20 cellular contexts compared by ENCODE assay signal in the genomic region with DNA sequence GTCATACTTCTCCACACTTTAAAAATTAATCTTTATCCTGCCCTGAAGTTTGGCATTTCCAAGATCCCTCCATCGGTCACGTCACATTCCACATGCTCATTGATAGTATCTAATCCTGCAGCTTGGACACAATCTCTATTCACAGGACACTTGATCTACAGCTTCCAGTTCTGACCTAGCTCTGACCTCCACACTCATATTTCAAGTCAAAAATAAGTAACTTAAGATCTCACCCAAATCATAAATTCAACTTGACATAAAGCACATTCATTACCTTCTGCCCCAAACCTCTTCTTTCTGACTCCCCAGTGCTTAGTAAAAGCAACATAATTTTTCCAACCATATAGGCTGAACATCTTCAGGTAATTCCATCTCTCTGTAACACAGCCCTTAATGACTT.
"Had no signal": no experiment of that assay in that cellular context is flagged by ENCODE, and none has a peak within 500 bp of the region (broad histone marks: within the 10 kb centered on the region; RNA-seq: fewer than 3 reads in every experiment).

No MANE protein-coding gene starts in this region.

- H3K27me3 ChIP-seq: adrenal gland, body of pancreas, breast epithelium had no signal

- H3K27ac Mint-ChIP-seq: activated CD4-positive, alpha-beta T cell treated with anti-CD3 and anti-CD28 coated beads, Interleukin-2, amount 10 ng/mL, durations not matched to agents 7 days and 5 days; activated CD8-positive, alpha-beta T cell treated with anti-CD3 and anti-CD28 coated beads, Interleukin-2, amount 10 ng/mL, durations not matched to agents 7 days and 5 days; activated naive CD4-positive, alpha-beta T cell treated with anti-CD3 and anti-CD28 coated beads for 36 hours; activated naive CD4-positive, alpha-beta T cell treated with anti-CD3 and anti-CD28 coated beads, Interleukin-2, amount 50 U/mL, for 72 hours; activated T-cell treated with anti-CD3 and anti-CD28 coated beads, Interleukin-2, amount 50 U/mL, for 24 hours; activated T-helper 2 cell treated with anti-CD3 and anti-CD28 coated beads, Interferon-gamma antibody, Interleukin-2, Interleukin-4, amounts not matched to agents 10 μg/mL and 5 μg/mL and 100 μg/mL, durations not matched to agents 14 hours and 24 hours and 36 hours; T-helper 1 cell treated with Interleukin-12 subunit alpha and Interleukin-12 subunit beta and Interleukin-4 antibody, amounts not matched to agents 30 μg/mL and 1 μg/mL, for 36 hours; T-helper 2 cell treated with Interferon-gamma antibody and Interleukin-4, amounts not matched to agents 5 μg/mL and 100 μg/mL, for 36 hours had no signal

- H3K4me1 ChIP-seq: breast epithelium had no signal

- DNase-seq: activated CD4-positive, alpha-beta T cell treated with anti-CD3 and anti-CD28 coated beads, Interleukin-2, amount 10 ng/mL, durations not matched to agents 7 days and 5 days; activated CD4-positive, alpha-beta T cell treated with anti-CD3 and anti-CD28 coated beads, Interleukin-2, amount 50 U/mL, for 48 hours; activated CD8-positive, alpha-beta T cell treated with anti-CD3 and anti-CD28 coated beads, Interleukin-2, amount 10 ng/mL, durations not matched to agents 7 days and 5 days; activated gamma-delta T cell treated with Interleukin-2 at 50 U/mL for 16 hours; activated naive CD4-positive, alpha-beta T cell treated with anti-CD3 and anti-CD28 coated beads for 36 hours; activated T-cell treated with anti-CD3 and anti-CD28 coated beads, Interleukin-2, amount 50 U/mL, for 24 hours; adrenal gland; NCI-H1105; NCI-H1417 treated with DMSO at 0.1 percent for 48 hours; NCI-H187 treated with DMSO at 0.1 percent for 48 hours; NCI-H2171 treated with DMSO at 0.1 percent for 48 hours; NCI-H524; NK-92 treated with Interleukin-12 subunit alpha and Interleukin-12 subunit beta, amount 100 ng/mL, for 24 hours; OCI-M1 had no signal

- H3K4me1 Mint-ChIP-seq: activated CD4-positive, alpha-beta T cell treated with anti-CD3 and anti-CD28 coated beads, Interleukin-2, amount 10 ng/mL, durations not matched to agents 7 days and 5 days had no signal

- ATAC-seq: activated CD8-positive, alpha-beta T cell treated with anti-CD3 and anti-CD28 coated beads, Interleukin-2, amount 10 ng/mL, durations not matched to agents 7 days and 5 days; activated naive CD4-positive, alpha-beta T cell treated with anti-CD3 and anti-CD28 coated beads, Interleukin-2, amount 50 U/mL, for 72 hours; body of pancreas had no signal

- H3K27ac ChIP-seq: adrenal gland, body of pancreas, breast epithelium had no signal

- H3K9me3 ChIP-seq: adrenal gland, body of pancreas, breast epithelium had no signal

- H3K27me3 Mint-ChIP-seq: activated CD4-positive, alpha-beta T cell treated with anti-CD3 and anti-CD28 coated beads, Interleukin-2, amount 10 ng/mL, durations not matched to agents 7 days and 5 days; activated T-cell treated with anti-CD3 and anti-CD28 coated beads, Interleukin-2, amount 50 U/mL, for 24 hours had no signal

- H3K4me3 ChIP-seq: adrenal gland, body of pancreas, breast epithelium had no signal

- H3K4me3 Mint-ChIP-seq: activated CD4-positive, alpha-beta T cell treated with anti-CD3 and anti-CD28 coated beads, Interleukin-2, amount 10 ng/mL, durations not matched to agents 7 days and 5 days; activated CD8-positive, alpha-beta T cell treated with anti-CD3 and anti-CD28 coated beads, Interleukin-2, amount 10 ng/mL, durations not matched to agents 7 days and 5 days; activated naive CD4-positive, alpha-beta T cell treated with anti-CD3 and anti-CD28 coated beads for 36 hours; activated T-cell treated with anti-CD3 and anti-CD28 coated beads, Interleukin-2, amount 50 U/mL, for 24 hours; T-helper 1 cell treated with Interleukin-12 subunit alpha and Interleukin-12 subunit beta and Interleukin-4 antibody, amounts not matched to agents 30 μg/mL and 1 μg/mL, for 36 hours; T-helper 2 cell treated with Interferon-gamma antibody and Interleukin-4, amounts not matched to agents 5 μg/mL and 100 μg/mL, for 36 hours had no signal

- H3K9me3 Mint-ChIP-seq: activated CD4-positive, alpha-beta T cell treated with anti-CD3 and anti-CD28 coated beads, Interleukin-2, amount 10 ng/mL, durations not matched to agents 7 days and 5 days; activated naive CD4-positive, alpha-beta T cell treated with anti-CD3 and anti-CD28 coated beads for 36 hours; activated T-helper 2 cell treated with anti-CD3 and anti-CD28 coated beads, Interferon-gamma antibody, Interleukin-2, Interleukin-4, amounts not matched to agents 10 μg/mL and 5 μg/mL and 100 μg/mL, durations not matched to agents 14 hours and 24 hours and 36 hours; T-helper 1 cell treated with Interleukin-12 subunit alpha and Interleukin-12 subunit beta and Interleukin-4 antibody, amounts not matched to agents 30 μg/mL and 1 μg/mL, for 36 hours; T-helper 2 cell treated with Interferon-gamma antibody and Interleukin-4, amounts not matched to agents 5 μg/mL and 100 μg/mL, for 36 hours had no signal

- H3K36me3 ChIP-seq: adrenal gland, breast epithelium had no signal
